Comparison of ENCODE assay signal across 15 cellular contexts in the genomic region with DNA sequence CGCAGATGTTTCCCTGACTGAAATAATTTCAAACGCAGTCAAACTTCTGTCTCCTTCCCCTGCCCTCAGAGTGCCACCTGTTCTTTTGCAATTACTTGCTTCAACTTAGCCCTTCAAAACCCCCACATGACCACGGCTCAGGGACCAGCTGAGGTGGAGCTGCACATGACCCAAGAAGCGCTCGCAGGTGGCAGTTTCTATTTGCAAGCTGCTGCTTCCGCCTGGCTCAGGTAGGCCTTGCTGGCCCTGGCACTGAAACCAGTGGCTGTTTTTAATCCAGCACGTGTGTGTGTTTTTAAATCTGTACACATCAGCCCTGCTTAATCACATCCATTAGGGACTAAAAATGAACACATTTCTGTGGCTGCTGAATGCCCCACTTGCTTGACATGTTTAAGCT.
"Had no signal": no experiment of that assay in that cellular context is flagged by ENCODE, and none has a peak within 500 bp of the region (broad histone marks: within the 10 kb centered on the region; RNA-seq: fewer than 3 reads in every experiment).

No MANE protein-coding gene starts in this region.

- H3K36me3 ChIP-seq: uterus had no signal

- H3K9ac ChIP-seq: parathyroid adenoma had no signal

- H3K79me2 ChIP-seq: parathyroid adenoma had no signal

- H3K27ac ChIP-seq: lower lobe of right lung, thoracic aorta, uterus had no signal

- H3K27me3 ChIP-seq: stomach, uterus had no signal

- DNase-seq: activated CD4-positive, alpha-beta T cell treated with anti-CD3 and anti-CD28 coated beads, Interleukin-2, amount 10 ng/mL, durations not matched to agents 7 days and 5 days; activated CD4-positive, CD25-positive, alpha-beta regulatory T cell; activated naive CD4-positive, alpha-beta T cell treated with anti-CD3 and anti-CD28 coated beads, Interleukin-2, amount 50 U/mL, for 16 hours; amniotic stem cell; effector memory CD4-positive, alpha-beta T cell; hypothalamus; lower lobe of right lung; midbrain; naive B cell; stimulated activated CD4-positive, alpha-beta T cell treated with anti-CD3 and anti-CD28 coated beads, Interleukin-15, amount 100 ng/mL, for 24 hours; stimulated activated CD4-positive, alpha-beta T cell treated with anti-CD3 and anti-CD28 coated beads, Interleukin-4, amount 100 ng/mL, for 24 hours; stomach; uterus had no signal

- H3K4me3 ChIP-seq: lower lobe of right lung, stomach, thoracic aorta, uterus had no signal

- ATAC-seq: lower lobe of right lung had no signal

- H3K9me3 ChIP-seq: lower lobe of right lung, uterus had no signal

- H3K4me1 ChIP-seq: lower lobe of right lung, stomach, uterus had no signal
